8 cellular contexts compared by ENCODE assay signal in the genomic region with DNA sequence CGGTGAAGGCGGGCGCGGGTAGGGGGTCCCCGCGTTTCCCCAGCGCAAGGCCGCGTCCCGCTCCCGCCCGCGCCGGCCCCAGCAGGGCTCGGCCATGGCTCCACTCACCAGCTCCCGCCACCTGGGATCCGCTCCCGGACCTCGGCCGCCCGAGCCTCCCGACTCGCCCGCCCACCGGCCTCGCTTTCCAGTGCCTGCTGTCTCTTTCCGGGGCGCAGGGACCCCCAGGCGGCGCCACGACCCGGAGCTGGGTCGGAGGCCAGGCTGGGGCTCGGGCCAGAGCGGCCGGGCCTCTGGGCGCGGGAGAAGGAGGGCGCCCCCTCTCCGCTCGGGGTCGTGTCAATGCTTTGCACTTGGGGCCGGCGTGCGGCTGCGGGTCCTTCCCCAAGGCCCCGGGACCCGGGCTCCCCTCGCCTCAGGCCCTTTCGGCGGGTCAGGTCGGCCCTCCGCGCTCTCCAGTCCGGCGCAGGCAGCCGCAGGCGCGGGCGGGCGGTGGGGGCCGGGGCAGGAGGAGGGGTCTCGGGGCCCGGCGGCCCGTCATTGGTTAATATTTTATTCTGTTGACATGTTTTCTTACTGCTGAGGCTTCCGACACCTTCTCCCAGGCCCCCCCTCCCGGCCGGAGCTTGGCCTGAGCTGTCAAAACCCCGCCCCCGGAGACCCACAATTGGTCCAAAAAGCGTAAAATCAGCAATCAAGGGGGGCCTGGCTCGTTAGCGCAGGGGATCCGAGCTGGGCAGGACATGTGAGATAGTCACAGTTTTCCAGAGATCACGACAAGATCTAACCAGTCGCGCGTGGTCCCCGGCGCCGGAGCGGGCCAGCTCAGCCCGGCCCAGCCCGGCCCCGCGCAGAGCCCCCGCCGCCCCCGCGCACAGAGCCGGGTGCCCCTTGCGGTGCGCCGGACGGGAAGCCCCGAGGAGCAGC. TPM values are rescaled to one million over a fixed set of nuclear protein-coding genes. Genes with fewer than 3 reads are reported as not detected.
DNase-seq lines count a peak whose midpoint lies in the region; ATAC-seq, FAIRE-seq and TF ChIP-seq lines count a peak whose summit lies in the region.

A gene (plus strand): TSS at position 713 of the 927 bp plus-strand sequence. CDS start 334 bp downstream, outside the sequence.

- H3K27me3 ChIP-seq in GM23338 (ENCODE audit: insufficient read depth), result peaks cover 100% of the 10 kb centered on the region
- H3K27me3 ChIP-seq in NT2/D1 (ENCODE audit: insufficient read depth, insufficient read length), result peaks cover 93% of the 10 kb centered on the region
- H3K27me3 ChIP-seq in HepG2 (ENCODE audit: control insufficient read depth in 1 of 2, insufficient read depth in 2 of 2, low read length in 2 of 2), result no peaks in the 10 kb centered on the region
- H3K27me3 ChIP-seq in subcutaneous abdominal adipose tissue (ENCODE audit: control insufficient read depth in 5 of 5, insufficient read depth in 4 of 5, low read length in 5 of 5), result peaks cover 16 to 46% (median 41%) of the 10 kb centered on the region in 5 donors

- peaks cover 34% of the 10 kb centered on the region for H3K4me1 Mint-ChIP-seq in GM23338

- H3K27me3 Mint-ChIP-seq in GM23338 (ENCODE audit: insufficient read depth, low read depth, poor library complexity), result peaks cover 89% of the 10 kb centered on the region

- H3K9me3 ChIP-seq in NT2/D1 (ENCODE audit: insufficient read depth, low read length) (no peaks in the 10 kb centered on the region), HepG2 (ENCODE audit: low read length) (no peaks in the 10 kb centered on the region), subcutaneous abdominal adipose tissue (ENCODE audit: control insufficient read depth in 5 of 5, low read length in 5 of 5) (no peaks in the 10 kb centered on the region)

- H3K9ac ChIP-seq in NT2/D1 (ENCODE audit: insufficient read length, low read depth) (peak within 1 kb of the TSS; percentile 61), HepG2 (ENCODE audit: insufficient read depth, low read depth, low read length) (peak within 1 kb of the TSS; percentile 97), subcutaneous abdominal adipose tissue (ENCODE audit: low read length in 5 of 5) (peak within 1 kb of the TSS in 4 of 5 donors; percentile 23 to 80 (median 49))

- peak in 1 of 2 experiments; percentile 5; a peak in 1 of 4 replicates for TF ChIP-seq EP300 in HepG2 (IDR thresholded peaks at IDR 0.05; ENCODE audit: low read depth in 2 of 2, low read length in 2 of 2)
- peak; percentile 28; the same call in 1 of the 2 replicates for TF ChIP-seq EP300 in HepG2 (CRISPR knock-in tag; IDR thresholded peaks at IDR 0.05; ENCODE audit: borderline replicate concordance)

- CTCF ChIA-PET in HepG2 (lab: Yijun Ruan, JAX; ENCODE audit: low intra/inter-chr PET ratio, low total read pairs), result interaction anchor here (1.0 kb wide), 1 partner anchor 13 kb away, joined by 3 read pairs; no protein-coding TSS in a partner anchor

- peak; percentile 9 for ATAC-seq in GM23338
- peak; percentile 74 for ATAC-seq in HepG2
- ATAC-seq in HG03159 (IDR thresholded peaks at IDR 0.05; ENCODE audit: unreplicated experiment), result no peak
- ATAC-seq in GM18858 (IDR thresholded peaks at IDR 0.05; ENCODE audit: unreplicated experiment), result no peak

- H3K36me3 ChIP-seq in GM23338 (ENCODE audit: insufficient read depth) (no peaks in the 10 kb centered on the region), NT2/D1 (ENCODE audit: insufficient read depth, insufficient read length, low read length) (no peaks in the 10 kb centered on the region), HepG2 (replicated peaks in 1 of 2; ENCODE audit: control insufficient read depth in 1 of 2, insufficient read depth in 2 of 2, low read length in 2 of 2) (peaks cover 3 to 4% of the 10 kb centered on the region in 2 experiments; a peak in 2 of 5 replicates), subcutaneous abdominal adipose tissue (ENCODE audit: control insufficient read depth in 5 of 5, insufficient read depth in 5 of 5, low read length in 5 of 5) (peaks cover 0 to 4% (median under 1%) of the 10 kb centered on the region in 5 donors)

- H4K20me1 ChIP-seq in GM23338 (replicated peaks; ENCODE audit: insufficient read depth) (peaks cover 23% of the 10 kb centered on the region), HepG2 (ENCODE audit: insufficient read depth, low read length) (no peaks in the 10 kb centered on the region)

- peak within 1 kb of the TSS; percentile 69 for H3K4me3 Mint-ChIP-seq in GM23338

- H3K4me1 ChIP-seq in GM23338 (ENCODE audit: insufficient read depth) (peaks cover 21% of the 10 kb centered on the region; the same call in 1 of the 2 replicates), NT2/D1 (ENCODE audit: insufficient read depth, insufficient read length) (peaks cover 34% of the 10 kb centered on the region), HepG2 (ENCODE audit: insufficient read depth, low read length) (peaks cover 46% of the 10 kb centered on the region), subcutaneous abdominal adipose tissue (ENCODE audit: control insufficient read depth in 5 of 5, insufficient read depth in 5 of 5, low read length in 5 of 5) (peaks cover 0 to 68% (median 49%) of the 10 kb centered on the region in 5 donors)

- H3K27ac ChIP-seq in GM23338 (ENCODE audit: low read depth) (no peak within 1 kb of the TSS), HepG2 (ENCODE audit: extremely low read length, insufficient read depth, low read length) (peak within 1 kb of the TSS; percentile 81), subcutaneous abdominal adipose tissue (ENCODE audit: low read depth, low read length) (peak within 1 kb of the TSS; percentile 37)

- TF ChIP-seq POLR2A in HepG2 (IDR thresholded peaks at IDR 0.05; ENCODE audit: insufficient read depth in 1 of 2, low read depth in 2 of 2, low read length in 2 of 2), result peak; percentile 26 to 70; a peak in 3 of 4 replicates

- peaks cover 11% of the 10 kb centered on the region; the same call in 2 of the 3 replicates for H3K9me3 Mint-ChIP-seq in GM23338

- BruUV-seq in HepG2 (replicated peaks; lab: Mats Ljungman, UMichigan), result no TSS peak

- no peak within 1 kb of the TSS for H3K27ac Mint-ChIP-seq in GM23338

- POLR2A ChIA-PET in HepG2 (lab: Yijun Ruan, JAX), result interaction anchor here (0.6 to 3.5 kb wide), 18 partner anchors 10 to 722 kb away, joined by 3 to 56 read pairs (median 5); a partner anchor contains a TSS

- TF ChIP-seq CTCF in GM23338 (conservative IDR thresholded peaks at IDR 0.05; ENCODE audit: low read depth in 2 of 2) (peak in 1 of 2 experiments; percentile 27; a peak in 2 of 4 replicates), HepG2 (CRISPR knock-in tag; IDR thresholded peaks at IDR 0.05) (peak; percentile 53)

- peaks cover 10% of the 10 kb centered on the region; the same call in 1 of the 2 replicates for H3F3A ChIP-seq in GM23338 (replicated peaks; ENCODE audit: low read depth)

- H2AFZ ChIP-seq in GM23338 (peak within 1 kb of the TSS; percentile 78; the same call in 1 of the 2 replicates), HepG2 (ENCODE audit: low read length) (no peak within 1 kb of the TSS)

- intact Hi-C loops in HepG2 (cut with micrococcal nuclease; ENCODE audit: unreplicated experiment), result loop anchor here (1.0 to 10.0 kb wide), 2 partner anchors 36 to 675 kb away; no protein-coding TSS in a partner anchor

- 2% methylated on average over 36 of the region's 97 CpGs for WGBS in HepG2 (ENCODE audit: low lambda C conversion rate)

- in situ Hi-C loops in HepG2 (cut with HindIII; ENCODE audit: extremely low pct_ligation_motif_present, low pct_unique_long_range_greater_than_20kb), result loop anchor here (10.0 kb wide), 1 partner anchor 675 kb away; no protein-coding TSS in a partner anchor

- FAIRE-seq in HepG2 (lab: Jason Lieb, UNC), result peak; percentile 83

- H3K4me2 ChIP-seq in GM23338 (peak within 1 kb of the TSS; percentile 75), HepG2 (ENCODE audit: low read depth, low read length) (peak within 1 kb of the TSS; percentile 84)

- DNase-seq in GM23338 (ENCODE audit: low spot score), result peak; percentile 78
- DNase-seq in NT2/D1 (ENCODE audit: low read depth, low spot score), result no peak
- peak; percentile 74 for DNase-seq in cerebellar cortex (ENCODE audit: low spot score)
- peak; percentile 80 for DNase-seq in HepG2 (ENCODE audit: low spot score)
- no peak for DNase-seq in globus pallidus (ENCODE audit: low spot score)

- H3K36me3 Mint-ChIP-seq in GM23338 (ENCODE audit: low read depth), result peaks cover 3% of the 10 kb centered on the region; the same call in 1 of the 3 replicates

- TF ChIP-seq RAD21 in HepG2 (CRISPR knock-in tag; IDR thresholded peaks at IDR 0.05), result peak; percentile 67; the same call in 1 of the 2 replicates

- H3K9me2 ChIP-seq in GM23338 (ENCODE audit: insufficient read depth), result no peaks in the 10 kb centered on the region

- H3K4me3 ChIP-seq in GM23338 (peak within 1 kb of the TSS; percentile 53), NT2/D1 (ENCODE audit: insufficient read length, low read depth) (peak within 1 kb of the TSS; percentile 49), HepG2 (replicated peaks in 1 of 3; ENCODE audit: insufficient read depth in 1 of 3, low read depth in 2 of 3, low read length in 3 of 3) (peak within 1 kb of the TSS; percentile 72 to 93 (median 86)), subcutaneous abdominal adipose tissue (ENCODE audit: low read depth in 1 of 5, low read length in 5 of 5) (peak within 1 kb of the TSS; percentile 62 to 77 (median 73))

- H3K79me2 ChIP-seq in GM23338 (replicated peaks; ENCODE audit: insufficient read depth), result no peaks in the 10 kb centered on the region
- peaks cover 24% of the 10 kb centered on the region for H3K79me2 ChIP-seq in HepG2 (ENCODE audit: insufficient read depth, low read length)

RNA-seq across cellular contexts. Expression of the gene that starts here (rescaled TPM):
- total RNA-seq in GM23338 (2014; rRNA removed; shearing (Covaris generic)), result not detected in 2 replicates
- polyA plus RNA-seq in GM23338 (2016; fragmentation: Nextera tagmentation; extraction: Ambion mirVana) (0.10 TPM in 1 of 2 replicates, not detected in the other), HepG2 (2011; rRNA removed) (2.8 and 3.0 TPM in 2 replicates)
- 10.2 and 15.3 TPM in 2 replicates for total RNA-seq in HepG2 (2016; rRNA removed; fragmentation: Illumina TruSeq; extraction: Trizol)
- total RNA-seq in HepG2 (2016; cell fraction: cytosol; rRNA removed; fragmentation: Illumina TruSeq; extraction: Trizol; ENCODE audit: low read depth), result 3.7 TPM in 2 replicates
- total RNA-seq in HepG2 (2016; cell fraction: insoluble cytoplasmic fraction; rRNA removed; fragmentation: Illumina TruSeq; extraction: Trizol), result 8.3 and 14.7 TPM in 2 replicates
- total RNA-seq in HepG2 (2016; cell fraction: membrane; rRNA removed; fragmentation: Illumina TruSeq; extraction: Trizol), result 9.6 and 10.4 TPM in 2 replicates
- 10.9 and 12.4 TPM in 2 replicates for total RNA-seq in HepG2 (2016; cell fraction: nucleus; rRNA removed; fragmentation: Illumina TruSeq; extraction: Trizol)
- polyA plus RNA-seq in HepG2 (2011; cell fraction: cytosol; rRNA removed), result 1.9 and 3.7 TPM in 2 replicates
- 9.5 and 10.4 TPM in 2 replicates for polyA plus RNA-seq in HepG2 (2011; cell fraction: nucleus; rRNA removed)
- 1.0 and 1.6 TPM in 2 replicates for polyA plus RNA-seq in HepG2 (2012)
- 2.8 and 3.6 TPM in 2 replicates for polyA plus RNA-seq in HepG2 (2016; cell fraction: cytosol; fragmentation: Illumina TruSeq; extraction: Trizol; ENCODE audit: low read depth)
- 13.1 and 15.6 TPM in 2 replicates for polyA plus RNA-seq in HepG2 (2016; cell fraction: insoluble cytoplasmic fraction; fragmentation: Illumina TruSeq; extraction: Trizol; ENCODE audit: low read depth)
- polyA plus RNA-seq in HepG2 (2016; cell fraction: membrane; fragmentation: Illumina TruSeq; extraction: Trizol; ENCODE audit: low read depth), result 8.1 and 8.9 TPM in 2 replicates
- 26.2 and 30.9 TPM in 2 replicates for polyA plus RNA-seq in HepG2 (2016; cell fraction: nucleus; fragmentation: Illumina TruSeq; extraction: Trizol; ENCODE audit: insufficient read depth, low read depth)
- 3.0 and 6.9 TPM in 2 replicates for polyA minus RNA-seq in HepG2 (2011; rRNA and poly(A)+ RNA removed; ENCODE audit: low replicate concordance)
- polyA minus RNA-seq in HepG2 (2011; cell fraction: cytosol; rRNA and poly(A)+ RNA removed), result 1.5 and 2.4 TPM in 2 replicates
- 4.9 and 5.3 TPM in 2 replicates for polyA minus RNA-seq in HepG2 (2011; cell fraction: nucleus; rRNA and poly(A)+ RNA removed)

Comparison
In these comparisons a context has a peak if more than half of its experiments do, and no peak if none do; other contexts are left out.
1. Peak in DNase-seq, ATAC-seq, H3K4me3 ChIP-seq and H3K4me2 ChIP-seq in GM23338; RNA of the gene not detected or under 1 TPM.
2. DNase-seq: peak in cerebellar cortex (single experiment) and HepG2 (single experiment); none in NT2/D1 (single experiment) and globus pallidus (single experiment).
3. Peak in every context shown above with its lines, with median percentiles within 50 percentile points of each other: H3K4me3 ChIP-seq and H3K9ac ChIP-seq.